Comparison of ENCODE assay signal across 13 cellular contexts in the genomic region with DNA sequence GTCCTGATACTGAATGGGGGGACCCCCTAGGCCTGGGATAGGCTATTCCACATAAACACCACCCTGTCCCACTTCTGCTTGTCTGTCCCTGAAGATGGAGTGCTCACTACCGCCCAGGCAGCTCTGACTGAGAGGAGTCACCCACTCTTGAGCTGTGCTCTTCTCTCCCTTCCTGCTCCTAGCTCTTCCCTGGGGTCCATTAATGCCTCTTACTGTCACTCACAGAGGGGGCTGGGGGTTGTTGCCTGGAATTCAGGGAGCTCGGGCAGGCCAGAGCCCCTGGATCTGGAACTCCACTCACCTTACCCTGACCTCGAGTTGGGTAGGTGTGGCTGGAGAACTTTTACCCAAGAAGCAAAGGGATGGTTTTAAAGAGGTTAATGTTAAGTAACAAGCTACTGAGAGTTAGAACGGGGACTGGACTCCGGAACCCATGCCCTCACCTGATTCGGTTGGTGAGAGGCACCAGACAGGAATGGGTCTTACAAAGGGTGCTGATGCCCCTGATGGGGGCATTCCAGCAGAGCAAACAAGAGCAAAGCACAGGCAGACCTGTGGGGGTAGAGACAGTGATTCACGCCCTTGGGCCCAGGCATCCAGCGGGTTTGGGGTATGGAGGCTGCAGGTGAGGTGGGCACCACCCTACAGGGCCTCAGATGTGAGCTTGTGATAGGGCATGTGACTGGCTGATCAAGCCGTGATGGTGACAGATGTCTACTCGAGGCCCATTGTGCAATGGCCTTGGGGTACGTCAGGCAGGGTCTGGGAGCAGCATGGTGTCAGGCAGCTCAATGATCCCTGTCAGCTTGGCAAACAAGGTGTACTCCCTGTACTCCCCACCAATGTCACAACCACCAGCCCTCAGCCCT. TPM values are rescaled to one million over a fixed set of nuclear protein-coding genes. Genes with fewer than 3 reads are reported as not detected.
A peak's percentile ranks its signal among the peaks of the same experiment; 100 is the strongest.
DNase-seq lines count a peak whose midpoint lies in the region; ATAC-seq and TF ChIP-seq lines count a peak whose summit lies in the region.
"Had no signal": no experiment of that assay in that cellular context is flagged by ENCODE, and none has a peak within 500 bp of the region (broad histone marks: within the 10 kb centered on the region; RNA-seq: fewer than 3 reads in every experiment).

No MANE protein-coding gene starts in this region.

- TF ChIP-seq POLR2A in suprapubic skin (IDR thresholded peaks at IDR 0.05), result no peak

- DNase-seq in Right ventricle myocardium superior, result peak; percentile 24
- no peak for DNase-seq in cardiac septum (ENCODE audit: low spot score)
- DNase-seq in T-helper 17 cell, result no peak
- no peak for DNase-seq in memory B cell (ENCODE audit: low spot score in 2 of 2)
- DNase-seq in suprapubic skin (ENCODE audit: low spot score in 2 of 2), result no peak
- no peak for DNase-seq in amniotic stem cell (lab: John Stamatoyannopoulos, UW)
- no peak for DNase-seq in GM13977 (ENCODE audit: low spot score)
- DNase-seq: endodermal cell; foreskin fibroblast; NCI-H446; stimulated activated CD4-positive, alpha-beta T cell treated with anti-CD3 and anti-CD28 coated beads, Interleukin-1b, Interleukin-23, amount 100 ng/mL, for 48 hours had no signal

- TF ChIP-seq CTCF in suprapubic skin (IDR thresholded peaks at IDR 0.05), result no peak
- TF ChIP-seq CTCF in GM13977 (IDR thresholded peaks at IDR 0.05; ENCODE audit: extremely low read depth, insufficient read depth, missing control alignments), result no peak

- H3K4me3 Mint-ChIP-seq in T-helper 17 cell, result peak overlapping the region; percentile 86
- no peak overlapping the region for H3K4me3 Mint-ChIP-seq in memory B cell
- H3K4me3 Mint-ChIP-seq: endodermal cell, GM23338 had no signal

- H3K36me3 Mint-ChIP-seq in T-helper 17 cell (ENCODE audit: low read depth), result peaks cover 8% of the 10 kb centered on the region
- H3K36me3 Mint-ChIP-seq in memory B cell, result no peaks in the 10 kb centered on the region

- peaks cover 13% of the 10 kb centered on the region for H3K36me3 ChIP-seq in suprapubic skin

- no peak for TF ChIP-seq EP300 in suprapubic skin (IDR thresholded peaks at IDR 0.05)

- peaks cover 86% of the 10 kb centered on the region for H3K4me1 ChIP-seq in suprapubic skin

- no peak for ATAC-seq in Right ventricle myocardium superior (ENCODE audit: poor library complexity)
- no peak for ATAC-seq in T-helper 17 cell
- ATAC-seq in memory B cell (ENCODE audit: low read depth), result no peak
- no peak for ATAC-seq in GM19324 (IDR thresholded peaks at IDR 0.05; ENCODE audit: low FRiP score, unreplicated experiment)
- ATAC-seq: GM23338 had no signal

- 78% methylated on average over 9 of the region's 11 CpGs for WGBS in suprapubic skin

- H3K9me3 Mint-ChIP-seq in memory B cell, result no peaks in the 10 kb centered on the region
- H3K9me3 Mint-ChIP-seq: endodermal cell had no signal

- H3K4me1 Mint-ChIP-seq in T-helper 17 cell (peaks cover 69% of the 10 kb centered on the region), memory B cell (peaks cover 63% of the 10 kb centered on the region)

- in situ Hi-C loops in GM13977 (cut with MboI; ENCODE audit: low pct_unique_long_range_greater_than_20kb, low sequenced_read_pairs, unreplicated experiment), result no loop called here

- H3K4me3 ChIP-seq in suprapubic skin, result no peak overlapping the region
- H3K4me3 ChIP-seq: GM23338 had no signal

- H3K9me3 ChIP-seq in T-helper 17 cell (ENCODE audit: control insufficient read depth, low read length, poor library complexity, severe bottlenecking) (no peaks in the 10 kb centered on the region), suprapubic skin (no peaks in the 10 kb centered on the region)

- H3K27me3 ChIP-seq in suprapubic skin, result no peaks in the 10 kb centered on the region

- peak overlapping the region; percentile 93 for H3K27ac Mint-ChIP-seq in T-helper 17 cell
- peak overlapping the region; percentile 60 for H3K27ac Mint-ChIP-seq in memory B cell
- H3K27ac Mint-ChIP-seq: endodermal cell, GM23338 had no signal

- H3K27ac ChIP-seq in suprapubic skin, result peak overlapping the region; percentile 64

- H3K27me3 Mint-ChIP-seq in T-helper 17 cell (no peaks in the 10 kb centered on the region), memory B cell (no peaks in the 10 kb centered on the region)

- intact Hi-C loops in Right ventricle myocardium superior (cut with DNase I), result no loop called here
- intact Hi-C loops in cardiac septum (cut with DNase I), result no loop called here

RNA-seq across cellular contexts. Expression of a gene that starts 5.4 kb away (rescaled TPM):
- total RNA-seq in Right ventricle myocardium superior, result 11.7 TPM
- 14.2 TPM for total RNA-seq in cardiac septum
- total RNA-seq in T-helper 17 cell, result 100 to 1,000 TPM; 285 to 303 TPM
- total RNA-seq in suprapubic skin, result 100 to 1,000 TPM; 317 to 865 (median 347) TPM

RNA-seq across cellular contexts. Expression of a gene that starts 8.3 kb away (rescaled TPM):
- total RNA-seq in Right ventricle myocardium superior (29.2 TPM), cardiac septum (35.6 TPM), T-helper 17 cell (10 to 100 TPM; 67.6 to 75.8 TPM), suprapubic skin (10 to 100 TPM; 56.1 to 86.8 (median 81.6) TPM)

Comparison
In these comparisons a context has a peak if more than half of its experiments do, and no peak if none do; other contexts are left out.
1. RNA of a gene that starts 5.4 kb away (total RNA-seq): 317 to 865 TPM in suprapubic skin and 285 to 303 TPM in T-helper 17 cell; 14.2 TPM in cardiac septum (single experiment) and 11.7 TPM in Right ventricle myocardium superior (single experiment); every median in the first group is over 10 times any median in the second.